In genomic region chr17:75535871-75536270, GRCh38 we compare ENCODE assay signal across 1 cellular context.
TF ChIP-seq lines count a peak whose summit lies in the region.

No MANE protein-coding gene starts in this region.

TF ChIP-seq in WTC11, 78 proteins besides CTCF, POLR2A, EP300 and RAD21:
- TF ChIP-seq ETV6 (CRISPR knock-in tag; IDR thresholded peaks at IDR 0.05) = no peak
- no peak for TF ChIP-seq ZNF425 (CRISPR knock-in tag; conservative IDR thresholded peaks at IDR 0.05)
- TF ChIP-seq TP53 (CRISPR knock-in tag; IDR thresholded peaks at IDR 0.05) = no peak
- TF ChIP-seq ESRRA (CRISPR knock-in tag; IDR thresholded peaks at IDR 0.05; ENCODE audit: borderline replicate concordance) = no peak
- no peak for TF ChIP-seq ZNF512 (CRISPR knock-in tag; IDR thresholded peaks at IDR 0.05; ENCODE audit: borderline replicate concordance)
- TF ChIP-seq EMX1 (CRISPR knock-in tag; IDR thresholded peaks at IDR 0.05) = no peak
- no peak for TF ChIP-seq PRRX2 (CRISPR knock-in tag; IDR thresholded peaks at IDR 0.05)
- no peak for TF ChIP-seq NR3C1 (CRISPR knock-in tag; conservative IDR thresholded peaks at IDR 0.05; ENCODE audit: low read depth)
- TF ChIP-seq GTF2I (CRISPR knock-in tag; conservative IDR thresholded peaks at IDR 0.05) = no peak
